ENCODE assay signal across 8 cellular contexts in the genomic region with DNA sequence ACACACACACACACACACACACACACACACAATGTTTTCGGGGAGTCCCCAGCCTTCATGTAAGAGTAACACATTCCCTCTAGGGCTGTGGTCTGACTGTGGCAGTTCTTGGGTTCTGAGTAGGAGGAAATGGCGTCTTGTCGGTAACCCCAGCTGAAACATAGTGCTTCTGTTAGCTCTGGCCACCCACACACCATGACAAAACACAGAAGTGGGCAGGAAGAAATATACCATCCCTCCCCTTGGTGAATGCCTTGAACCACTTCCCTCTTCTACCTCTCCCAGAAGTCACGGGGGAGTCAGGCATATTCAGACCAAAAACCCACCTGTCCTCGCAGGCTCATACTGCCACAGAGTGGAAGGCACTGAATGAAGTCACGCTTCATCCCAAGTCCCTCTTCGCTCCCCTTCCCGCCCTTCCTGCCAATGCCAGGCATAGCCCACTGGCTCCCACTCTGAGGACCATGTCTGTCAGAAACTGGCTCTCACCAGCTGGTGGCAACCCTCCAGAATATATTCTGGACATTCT. TPM values are rescaled to one million over a fixed set of nuclear protein-coding genes. Genes with fewer than 3 reads are reported as not detected.
A peak's percentile ranks its signal among the peaks of the same experiment; 100 is the strongest.
DNase-seq lines count a peak whose midpoint lies in the region; ATAC-seq lines count a peak whose summit lies in the region.

No MANE protein-coding gene starts in this region.

- H3K9me3 Mint-ChIP-seq in T-helper 1 cell treated with Interleukin-12 subunit alpha and Interleukin-12 subunit beta and Interleukin-4 antibody, amounts not matched to agents 30 μg/mL and 1 μg/mL, for 36 hours, result no peaks in the 10 kb centered on the region

- ATAC-seq in GM21447 (IDR thresholded peaks at IDR 0.05; ENCODE audit: unreplicated experiment), result peak; percentile 72
- ATAC-seq in left ventricle myocardium superior, result no peak
- no peak for ATAC-seq in GM21737 (IDR thresholded peaks at IDR 0.05; ENCODE audit: unreplicated experiment)

- intact Hi-C loops in left ventricle myocardium superior (cut with micrococcal nuclease), result no loop called here

- H3K36me3 Mint-ChIP-seq in T-helper 1 cell treated with Interleukin-12 subunit alpha and Interleukin-12 subunit beta and Interleukin-4 antibody, amounts not matched to agents 30 μg/mL and 1 μg/mL, for 36 hours (ENCODE audit: low read depth), result peaks cover 18% of the 10 kb centered on the region

- H3K27ac Mint-ChIP-seq in T-helper 1 cell treated with Interleukin-12 subunit alpha and Interleukin-12 subunit beta and Interleukin-4 antibody, amounts not matched to agents 30 μg/mL and 1 μg/mL, for 36 hours, result peak overlapping the region; percentile 87

- peaks cover 24% of the 10 kb centered on the region for H3K4me1 Mint-ChIP-seq in T-helper 1 cell treated with Interleukin-12 subunit alpha and Interleukin-12 subunit beta and Interleukin-4 antibody, amounts not matched to agents 30 μg/mL and 1 μg/mL, for 36 hours (ENCODE audit: low read depth)

- DNase-seq in stimulated activated CD4-positive, alpha-beta T cell treated with anti-CD3 and anti-CD28 coated beads, TNF-alpha, amount 100 ng/mL, for 4 hours (ENCODE audit: low read depth in 3 of 3), result peak in 2 of 3 experiments; percentile 45 to 57
- DNase-seq in NCI-H1417 treated with DMSO at 0.1 percent for 48 hours (lab: John Stamatoyannopoulos, UW) (no peak), left ventricle myocardium superior (no peak), NCI-H1694 (lab: John Stamatoyannopoulos, UW) (no peak)

- H3K27me3 Mint-ChIP-seq in T-helper 1 cell treated with Interleukin-12 subunit alpha and Interleukin-12 subunit beta and Interleukin-4 antibody, amounts not matched to agents 30 μg/mL and 1 μg/mL, for 36 hours (ENCODE audit: low read depth), result no peaks in the 10 kb centered on the region

- H3K27ac ChIP-seq in angular gyrus (ENCODE audit: low read depth, low read length), result peak overlapping the region; percentile 51

- H3K4me3 Mint-ChIP-seq in T-helper 1 cell treated with Interleukin-12 subunit alpha and Interleukin-12 subunit beta and Interleukin-4 antibody, amounts not matched to agents 30 μg/mL and 1 μg/mL, for 36 hours, result peak overlapping the region; percentile 51

RNA-seq across cellular contexts. Expression of gene SLC35B1, which starts 11.5 kb away (rescaled TPM):
- 61.5 TPM for total RNA-seq in left ventricle myocardium superior

RNA-seq across cellular contexts. Expression of gene SPOP, which starts 18.4 kb away (rescaled TPM):
- total RNA-seq in left ventricle myocardium superior, result 77.8 TPM

Comparison
In these comparisons a context has a peak if more than half of its experiments do, and no peak if none do; other contexts are left out.
1. DNase-seq: peak in stimulated activated CD4-positive, alpha-beta T cell treated with anti-CD3 and anti-CD28 coated beads, TNF-alpha, amount 100 ng/mL, for 4 hours (2 of 3); none in NCI-H1417 treated with DMSO at 0.1 percent for 48 hours (single experiment), left ventricle myocardium superior (single experiment) and NCI-H1694 (single experiment).